ENCODE assay signal across 15 cellular contexts in the genomic region with DNA sequence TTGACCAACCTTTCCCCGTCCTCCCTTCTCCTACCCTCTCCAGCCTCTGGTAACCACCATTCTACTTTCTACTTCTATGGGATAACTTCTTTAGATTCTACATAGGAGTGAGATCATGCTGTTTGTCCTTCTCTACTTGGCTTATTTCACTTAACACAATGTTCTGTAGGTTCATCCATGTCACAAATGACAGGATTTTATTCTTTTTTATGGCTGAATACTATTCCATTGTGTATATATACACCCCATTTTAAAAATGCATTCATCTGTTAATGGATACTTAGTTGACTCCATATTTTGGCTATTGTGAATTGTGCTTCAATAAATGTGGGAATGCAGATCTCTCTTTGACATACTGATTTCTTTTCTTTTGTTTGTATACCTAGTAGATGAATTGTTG.
DNase-seq lines count a peak whose midpoint lies in the region; ATAC-seq, FAIRE-seq and TF ChIP-seq lines count a peak whose summit lies in the region.
"Had no signal": no experiment of that assay in that cellular context is flagged by ENCODE, and none has a peak within 500 bp of the region (broad histone marks: within the 10 kb centered on the region; RNA-seq: fewer than 3 reads in every experiment).

No MANE protein-coding gene starts in this region.

- TF ChIP-seq POLR2A in K562 (conservative IDR thresholded peaks at IDR 0.05) = no peak

- H3K4me1 ChIP-seq in HEK293 (ENCODE audit: control insufficient read depth, insufficient read depth, low read length) = no peaks in the 10 kb centered on the region; the same call in 1 of the 2 replicates
- peaks cover 27% of the 10 kb centered on the region in 2 experiments for H3K4me1 ChIP-seq in K562 (replicated peaks in 1 of 2; ENCODE audit: control insufficient read depth in 2 of 2, insufficient read depth in 2 of 2, low read length in 2 of 2)

- DNase-seq in activated naive CD4-positive, alpha-beta T cell treated with anti-CD3 and anti-CD28 coated beads, Interleukin-2, amount 10 ng/mL, durations not matched to agents 7 days and 5 days = no peak
- DNase-seq in activated naive CD4-positive, alpha-beta T cell treated with anti-CD3 and anti-CD28 coated beads, Interleukin-2, amount 50 U/mL, for 72 hours (ENCODE audit: low spot score in 2 of 2) = no peak
- DNase-seq in K562 (ENCODE audit: extremely low read depth in 1 of 4, low spot score in 3 of 4) (no peak), DMS 273 (lab: John Stamatoyannopoulos, UW; ENCODE audit: unreplicated experiment) (no peak)
- DNase-seq in stimulated activated effector memory CD8-positive, alpha-beta T cell treated with anti-CD3 and anti-CD28 coated beads, Interleukin-12 subunit alpha, Interleukin-12 subunit beta, amount 100 ng/mL, for 72 hours (ENCODE audit: low spot score in 2 of 2) = no peak
- no peak for DNase-seq in central memory CD4-positive, alpha-beta T cell
- no peak for DNase-seq in activated T-helper 2 cell treated with anti-CD3 and anti-CD28 coated beads, Interferon-gamma antibody, Interleukin-2, Interleukin-4, amounts not matched to agents 10 μg/mL and 5 μg/mL and 100 μg/mL, durations not matched to agents 14 hours and 24 hours and 36 hours (ENCODE audit: low spot score)
- DNase-seq: GOT3, Karpas-422, MM.1S, NCI-H187 treated with DMSO at 0.1 percent for 48 hours, NCI-H446 had no signal

- TF ChIP-seq CTCF in HEK293 (tag by site-specific recombination; IDR thresholded peaks at IDR 0.05) (no peak), K562 (IDR thresholded peaks at IDR 0.05 in 2 of 3, conservative IDR thresholded peaks at IDR 0.05 in 1 of 3; ENCODE audit: insufficient read depth in 2 of 3, low read depth in 1 of 3, low read length in 3 of 3) (no peak)

- H3K27ac ChIP-seq in HEK293 (ENCODE audit: extremely low read depth, low read depth, low read length) (no peak overlapping the region), K562 (ENCODE audit: extremely low read depth, low read depth, low read length) (no peak overlapping the region)

- no peaks in the 10 kb centered on the region for H3K36me3 ChIP-seq in HEK293 (ENCODE audit: control insufficient read depth in 2 of 2, insufficient read depth in 1 of 2, low read length in 2 of 2)
- H3K36me3 ChIP-seq in K562 (ENCODE audit: control insufficient read depth, insufficient read depth, low read length) = no peaks in the 10 kb centered on the region

- no peaks in the 10 kb centered on the region for H3K27me3 Mint-ChIP-seq in activated naive CD4-positive, alpha-beta T cell treated with anti-CD3 and anti-CD28 coated beads, Interleukin-2, amount 10 ng/mL, durations not matched to agents 7 days and 5 days
- no peaks in the 10 kb centered on the region for H3K27me3 Mint-ChIP-seq in activated T-helper 2 cell treated with anti-CD3 and anti-CD28 coated beads, Interferon-gamma antibody, Interleukin-2, Interleukin-4, amounts not matched to agents 10 μg/mL and 5 μg/mL and 100 μg/mL, durations not matched to agents 14 hours and 24 hours and 36 hours (ENCODE audit: low read depth)

- BruUV-seq in K562 (replicated peaks; lab: Mats Ljungman, UMichigan) = no TSS peak

- POLR2A ChIA-PET in HEK293 (lab: Yijun Ruan, JAX) (no interaction called here), K562 (lab: Yijun Ruan, JAX) (no interaction called here)

- in situ Hi-C loops in K562 (cut with MboI) = loop anchor here (10.0 kb wide), 1 partner anchor 492 kb away; no protein-coding TSS in a partner anchor

- H3K9me3 ChIP-seq in HEK293 (ENCODE audit: control insufficient read depth, insufficient read depth, low read depth, low read length) (no peaks in the 10 kb centered on the region), K562 (replicated peaks; ENCODE audit: control insufficient read depth, insufficient read depth, low read depth, low read length) (no peaks in the 10 kb centered on the region)

- TF ChIP-seq EP300 in K562 (IDR thresholded peaks at IDR 0.05; ENCODE audit: low read length) = no peak

- no peak for ATAC-seq in activated naive CD4-positive, alpha-beta T cell treated with anti-CD3 and anti-CD28 coated beads, Interleukin-2, amount 50 U/mL, for 72 hours
- no peak for ATAC-seq in K562
- ATAC-seq in stimulated activated effector memory CD8-positive, alpha-beta T cell treated with anti-CD3 and anti-CD28 coated beads, Interleukin-12 subunit alpha, Interleukin-12 subunit beta, amount 100 ng/mL, for 72 hours = no peak

- CTCF ChIA-PET in activated naive CD4-positive, alpha-beta T cell treated with anti-CD3 and anti-CD28 coated beads, Interleukin-2, amount 10 ng/mL, durations not matched to agents 7 days and 5 days (lab: Charles Lee) = interaction anchor here (1.4 kb wide), 1 partner anchor 12 kb away, joined by 5 read pairs; no protein-coding TSS in a partner anchor
- CTCF ChIA-PET in HEK293 (lab: Yijun Ruan, JAX) (interaction anchor here (0.6 to 2.0 kb wide), 4 partner anchors 11 to 336 kb away, joined by 3 to 7 read pairs (median 4); no protein-coding TSS in a partner anchor), K562 (lab: Yijun Ruan, JAX; ENCODE audit: low intra/inter-chr PET ratio) (no interaction called here)

- no peak for FAIRE-seq in K562 (lab: Jason Lieb, UNC)
- FAIRE-seq: A204.1 had no signal

- no peak overlapping the region for H3K4me2 ChIP-seq in K562 (ENCODE audit: insufficient read depth, low read length)

- no peaks in the 10 kb centered on the region for H3K27me3 ChIP-seq in K562 (ENCODE audit: control insufficient read depth in 2 of 2, insufficient read depth in 2 of 2, low read length in 2 of 2)

- 0 out of 2 replicates have a peak, but pooled peaks cover 3% of the 10 kb centered on the region for H4K20me1 ChIP-seq in K562 (replicated peaks; ENCODE audit: control insufficient read depth, insufficient read depth, low read length)

- H3K9me1 ChIP-seq in K562 (ENCODE audit: control insufficient read depth, insufficient read depth, low read length) = peaks cover 15% of the 10 kb centered on the region

- intact Hi-C loops in K562 (cut with micrococcal nuclease) = loop anchor here (5.0 kb wide), 1 partner anchor 49 kb away; no protein-coding TSS in a partner anchor
- intact Hi-C loops in activated T-helper 2 cell treated with anti-CD3 and anti-CD28 coated beads, Interferon-gamma antibody, Interleukin-2, Interleukin-4, amounts not matched to agents 10 μg/mL and 5 μg/mL and 100 μg/mL, durations not matched to agents 14 hours and 24 hours and 36 hours (cut with micrococcal nuclease) = loop anchor here (5.0 kb wide), 1 partner anchor 194 kb away; the partner anchor contains the start of gene EVI2B

- H3K4me1 Mint-ChIP-seq in activated naive CD4-positive, alpha-beta T cell treated with anti-CD3 and anti-CD28 coated beads, Interleukin-2, amount 10 ng/mL, durations not matched to agents 7 days and 5 days = peaks cover 50% of the 10 kb centered on the region
- H3K4me1 Mint-ChIP-seq in stimulated activated effector memory CD8-positive, alpha-beta T cell treated with anti-CD3 and anti-CD28 coated beads, Interleukin-12 subunit alpha, Interleukin-12 subunit beta, amount 100 ng/mL, for 72 hours = peaks cover 64% of the 10 kb centered on the region
- H3K4me1 Mint-ChIP-seq in activated T-helper 2 cell treated with anti-CD3 and anti-CD28 coated beads, Interferon-gamma antibody, Interleukin-2, Interleukin-4, amounts not matched to agents 10 μg/mL and 5 μg/mL and 100 μg/mL, durations not matched to agents 14 hours and 24 hours and 36 hours (ENCODE audit: low read depth) = peaks cover 52% of the 10 kb centered on the region

- H2AFZ ChIP-seq in K562 (ENCODE audit: low read depth, low read length) = no peak overlapping the region

- peaks cover 13% of the 10 kb centered on the region for H3K36me3 Mint-ChIP-seq in activated naive CD4-positive, alpha-beta T cell treated with anti-CD3 and anti-CD28 coated beads, Interleukin-2, amount 10 ng/mL, durations not matched to agents 7 days and 5 days
- H3K36me3 Mint-ChIP-seq in activated naive CD4-positive, alpha-beta T cell treated with anti-CD3 and anti-CD28 coated beads, Interleukin-2, amount 50 U/mL, for 72 hours = no peaks in the 10 kb centered on the region
- peaks cover 7% of the 10 kb centered on the region for H3K36me3 Mint-ChIP-seq in stimulated activated effector memory CD8-positive, alpha-beta T cell treated with anti-CD3 and anti-CD28 coated beads, Interleukin-12 subunit alpha, Interleukin-12 subunit beta, amount 100 ng/mL, for 72 hours
- peaks cover 5% of the 10 kb centered on the region for H3K36me3 Mint-ChIP-seq in activated T-helper 2 cell treated with anti-CD3 and anti-CD28 coated beads, Interferon-gamma antibody, Interleukin-2, Interleukin-4, amounts not matched to agents 10 μg/mL and 5 μg/mL and 100 μg/mL, durations not matched to agents 14 hours and 24 hours and 36 hours (ENCODE audit: low read depth)

- peaks cover 9% of the 10 kb centered on the region; the same call in 1 of the 3 replicates for H3K79me2 ChIP-seq in K562 (ENCODE audit: control insufficient read depth, insufficient read depth, low read length)

- H3K9me3 Mint-ChIP-seq in activated naive CD4-positive, alpha-beta T cell treated with anti-CD3 and anti-CD28 coated beads, Interleukin-2, amount 10 ng/mL, durations not matched to agents 7 days and 5 days = no peaks in the 10 kb centered on the region
- H3K9me3 Mint-ChIP-seq in activated naive CD4-positive, alpha-beta T cell treated with anti-CD3 and anti-CD28 coated beads, Interleukin-2, amount 50 U/mL, for 72 hours = no peaks in the 10 kb centered on the region
- H3K9me3 Mint-ChIP-seq in stimulated activated effector memory CD8-positive, alpha-beta T cell treated with anti-CD3 and anti-CD28 coated beads, Interleukin-12 subunit alpha, Interleukin-12 subunit beta, amount 100 ng/mL, for 72 hours = no peaks in the 10 kb centered on the region
- H3K9me3 Mint-ChIP-seq in activated T-helper 2 cell treated with anti-CD3 and anti-CD28 coated beads, Interferon-gamma antibody, Interleukin-2, Interleukin-4, amounts not matched to agents 10 μg/mL and 5 μg/mL and 100 μg/mL, durations not matched to agents 14 hours and 24 hours and 36 hours = no peaks in the 10 kb centered on the region

- no peak overlapping the region for H3K4me3 Mint-ChIP-seq in activated naive CD4-positive, alpha-beta T cell treated with anti-CD3 and anti-CD28 coated beads, Interleukin-2, amount 10 ng/mL, durations not matched to agents 7 days and 5 days
- no peak overlapping the region for H3K4me3 Mint-ChIP-seq in stimulated activated effector memory CD8-positive, alpha-beta T cell treated with anti-CD3 and anti-CD28 coated beads, Interleukin-12 subunit alpha, Interleukin-12 subunit beta, amount 100 ng/mL, for 72 hours
- no peak overlapping the region for H3K4me3 Mint-ChIP-seq in activated T-helper 2 cell treated with anti-CD3 and anti-CD28 coated beads, Interferon-gamma antibody, Interleukin-2, Interleukin-4, amounts not matched to agents 10 μg/mL and 5 μg/mL and 100 μg/mL, durations not matched to agents 14 hours and 24 hours and 36 hours (ENCODE audit: low read depth)
- H3K4me3 Mint-ChIP-seq: CD14-positive monocyte had no signal

- WGBS in K562 (ENCODE audit: insufficient coverage, low coverage, missing lambda C conversion rate) = 88% methylated on average over 1 of the region's 1 CpG

- H3K4me3 ChIP-seq in HEK293 (ENCODE audit: low read depth, low read length) = no peak overlapping the region
- no peak overlapping the region for H3K4me3 ChIP-seq in K562

- peak overlapping the region; percentile 68 for H3K27ac Mint-ChIP-seq in activated naive CD4-positive, alpha-beta T cell treated with anti-CD3 and anti-CD28 coated beads, Interleukin-2, amount 10 ng/mL, durations not matched to agents 7 days and 5 days
- H3K27ac Mint-ChIP-seq in activated naive CD4-positive, alpha-beta T cell treated with anti-CD3 and anti-CD28 coated beads, Interleukin-2, amount 50 U/mL, for 72 hours = no peak overlapping the region
- peak overlapping the region; percentile 99 for H3K27ac Mint-ChIP-seq in stimulated activated effector memory CD8-positive, alpha-beta T cell treated with anti-CD3 and anti-CD28 coated beads, Interleukin-12 subunit alpha, Interleukin-12 subunit beta, amount 100 ng/mL, for 72 hours
- no peak overlapping the region for H3K27ac Mint-ChIP-seq in activated T-helper 2 cell treated with anti-CD3 and anti-CD28 coated beads, Interferon-gamma antibody, Interleukin-2, Interleukin-4, amounts not matched to agents 10 μg/mL and 5 μg/mL and 100 μg/mL, durations not matched to agents 14 hours and 24 hours and 36 hours
- H3K27ac Mint-ChIP-seq: CD14-positive monocyte had no signal

- no peak overlapping the region for H3K9ac ChIP-seq in K562 (ENCODE audit: insufficient read depth in 1 of 2, low read depth in 2 of 2, low read length in 2 of 2)

- no peak for TF ChIP-seq RAD21 in K562 (CRISPR knock-in tag; conservative IDR thresholded peaks at IDR 0.05 in 1 of 2, IDR thresholded peaks at IDR 0.05 in 1 of 2)

Comparison
In these comparisons a context has a peak if more than half of its experiments do, and no peak if none do; other contexts are left out.
1. H3K27ac Mint-ChIP-seq: peak in activated naive CD4-positive, alpha-beta T cell treated with anti-CD3 and anti-CD28 coated beads, Interleukin-2, amount 10 ng/mL, durations not matched to agents 7 days and 5 days (single experiment) and stimulated activated effector memory CD8-positive, alpha-beta T cell treated with anti-CD3 and anti-CD28 coated beads, Interleukin-12 subunit alpha, Interleukin-12 subunit beta, amount 100 ng/mL, for 72 hours (single experiment); none in activated naive CD4-positive, alpha-beta T cell treated with anti-CD3 and anti-CD28 coated beads, Interleukin-2, amount 50 U/mL, for 72 hours (0 of 2) and activated T-helper 2 cell treated with anti-CD3 and anti-CD28 coated beads, Interferon-gamma antibody, Interleukin-2, Interleukin-4, amounts not matched to agents 10 μg/mL and 5 μg/mL and 100 μg/mL, durations not matched to agents 14 hours and 24 hours and 36 hours (single experiment).